15 cellular contexts compared by ENCODE assay signal in genomic region chr16:72195609-72196008, GRCh38. TPM values are rescaled to one million over a fixed set of nuclear protein-coding genes. Genes with fewer than 3 reads are reported as not detected.
A peak's percentile ranks its signal among the peaks of the same experiment; 100 is the strongest.
DNase-seq lines count a peak whose midpoint lies in the region; ATAC-seq and TF ChIP-seq lines count a peak whose summit lies in the region.
"Had no signal": no experiment of that assay in that cellular context is flagged by ENCODE, and none has a peak within 500 bp of the region (broad histone marks: within the 10 kb centered on the region; RNA-seq: fewer than 3 reads in every experiment).

No MANE protein-coding gene starts in this region.

- no TSS peak for BruUV-seq in PC-3 (replicated peaks; lab: Mats Ljungman, UMichigan)

- H3K4me1 Mint-ChIP-seq in glutamatergic neuron (ENCODE audit: low read depth, unreplicated experiment), result peaks cover 38% of the 10 kb centered on the region
- H3K4me1 Mint-ChIP-seq in type B pancreatic cell (ENCODE audit: unreplicated experiment), result peaks cover 46% of the 10 kb centered on the region

- H3K4me3 Mint-ChIP-seq in glutamatergic neuron (ENCODE audit: unreplicated experiment) (no peak overlapping the region), type B pancreatic cell (no peak overlapping the region)

- H2AFZ ChIP-seq in PC-3 (ENCODE audit: low read length), result no peak overlapping the region
- H2AFZ ChIP-seq: parathyroid adenoma had no signal

- H3K27me3 Mint-ChIP-seq in glutamatergic neuron (ENCODE audit: unreplicated experiment) (no peaks in the 10 kb centered on the region), type B pancreatic cell (no peaks in the 10 kb centered on the region)

- no peaks in the 10 kb centered on the region for H3K9me2 ChIP-seq in PC-3 (replicated peaks; ENCODE audit: low read length)

- no peaks in the 10 kb centered on the region for H3K27me3 ChIP-seq in PC-3 (ENCODE audit: low read length)

- TF ChIP-seq CTCF in PC-3 (conservative IDR thresholded peaks at IDR 0.05; ENCODE audit: low read depth, low read length), result peak; percentile 33
- no peak for TF ChIP-seq CTCF in glutamatergic neuron (IDR thresholded peaks at IDR 0.05; ENCODE audit: partially characterized antibody, unreplicated experiment)
- TF ChIP-seq CTCF in type B pancreatic cell (conservative IDR thresholded peaks at IDR 0.05), result peak; percentile 67

- POLR2A ChIA-PET in PC-3 (lab: Charles Lee; ENCODE audit: unreplicated experiment), result no interaction called here

- ATAC-seq in PC-3 (no peak), GM21515 (IDR thresholded peaks at IDR 0.05; ENCODE audit: unreplicated experiment) (no peak)

- no peak overlapping the region for H3K9ac ChIP-seq in PC-3 (ENCODE audit: low read length)
- H3K9ac ChIP-seq: parathyroid adenoma had no signal

- no peaks in the 10 kb centered on the region for H3K79me2 ChIP-seq in PC-3 (ENCODE audit: low read length)
- H3K79me2 ChIP-seq: parathyroid adenoma had no signal

- H3K9me3 Mint-ChIP-seq in glutamatergic neuron (ENCODE audit: unreplicated experiment) (no peaks in the 10 kb centered on the region), type B pancreatic cell (no peaks in the 10 kb centered on the region)

- H3K27ac ChIP-seq in PC-3 (ENCODE audit: low read length), result no peak overlapping the region
- H3K27ac ChIP-seq: epithelial cell of prostate, parathyroid adenoma had no signal

- no peaks in the 10 kb centered on the region for H4K20me1 ChIP-seq in PC-3 (ENCODE audit: low read length)

- no peaks in the 10 kb centered on the region for H3F3A ChIP-seq in PC-3 (ENCODE audit: low read length, unreplicated experiment)

- H3K4me3 ChIP-seq in PC-3 (ENCODE audit: low read length), result no peak overlapping the region

- H3K36me3 Mint-ChIP-seq in glutamatergic neuron (ENCODE audit: unreplicated experiment) (no peaks in the 10 kb centered on the region), type B pancreatic cell (no peaks in the 10 kb centered on the region)

- no peak overlapping the region for H3K4me2 ChIP-seq in PC-3 (ENCODE audit: low read length)

- peak overlapping the region; percentile 50 for H3K27ac Mint-ChIP-seq in glutamatergic neuron (ENCODE audit: unreplicated experiment)
- H3K27ac Mint-ChIP-seq in type B pancreatic cell, result peak overlapping the region; percentile 65

- no peaks in the 10 kb centered on the region for H3K4me1 ChIP-seq in PC-3 (ENCODE audit: insufficient read depth, low read length)
- H3K4me1 ChIP-seq: parathyroid adenoma had no signal

- H3K9me3 ChIP-seq in PC-3 (ENCODE audit: low read length), result no peaks in the 10 kb centered on the region

- peak; percentile 8 for DNase-seq in NCI-H345 (lab: John Stamatoyannopoulos, UW)
- DNase-seq in NCI-H345 treated with DMSO at 0.1 percent for 48 hours (lab: John Stamatoyannopoulos, UW; ENCODE audit: unreplicated experiment), result no peak
- no peak for DNase-seq in PC-3
- peak; percentile 70 for DNase-seq in glutamatergic neuron
- no peak for DNase-seq in type B pancreatic cell (ENCODE audit: extremely low spot score, unreplicated experiment)
- no peak for DNase-seq in stimulated activated naive CD4-positive, alpha-beta T cell treated with Interleukin-2 at 50 U/mL for 16 hours (lab: John Stamatoyannopoulos, UW)
- DNase-seq in LoVo (ENCODE audit: low spot score), result no peak
- DNase-seq: activated naive CD4-positive, alpha-beta T cell treated with anti-CD3 and anti-CD28 coated beads, Interleukin-2, amount 50 U/mL, for 16 hours; central memory CD4-positive, alpha-beta T cell; MV-4-11; SHP77; trophoblast cell had no signal

- intact Hi-C loops in PC-3 (cut with micrococcal nuclease), result no loop called here

- no peaks in the 10 kb centered on the region for H3K36me3 ChIP-seq in PC-3 (ENCODE audit: low read depth, low read length)

- CTCF ChIA-PET in PC-3 (lab: Charles Lee), result no interaction called here

RNA-seq across cellular contexts. Expression of gene PMFBP1, which starts 23.7 kb away (rescaled TPM):
- total RNA-seq in PC-3 (2014; rRNA removed) (1.2 and 2.0 TPM in 2 replicates), glutamatergic neuron (ENCODE audit: unreplicated experiment) (13.1 TPM), type B pancreatic cell (ENCODE audit: low replicate concordance) (2.6 and 3.8 TPM in 2 replicates)

Comparison
In these comparisons a context has a peak if more than half of its experiments do, and no peak if none do; other contexts are left out.
1. DNase-seq: peak in NCI-H345 (single experiment) and glutamatergic neuron (single experiment); none in NCI-H345 treated with DMSO at 0.1 percent for 48 hours (single experiment), PC-3 (single experiment), type B pancreatic cell (single experiment), stimulated activated naive CD4-positive, alpha-beta T cell treated with Interleukin-2 at 50 U/mL for 16 hours (single experiment) and LoVo (single experiment).